10 cellular contexts compared by ENCODE assay signal in the genomic region with DNA sequence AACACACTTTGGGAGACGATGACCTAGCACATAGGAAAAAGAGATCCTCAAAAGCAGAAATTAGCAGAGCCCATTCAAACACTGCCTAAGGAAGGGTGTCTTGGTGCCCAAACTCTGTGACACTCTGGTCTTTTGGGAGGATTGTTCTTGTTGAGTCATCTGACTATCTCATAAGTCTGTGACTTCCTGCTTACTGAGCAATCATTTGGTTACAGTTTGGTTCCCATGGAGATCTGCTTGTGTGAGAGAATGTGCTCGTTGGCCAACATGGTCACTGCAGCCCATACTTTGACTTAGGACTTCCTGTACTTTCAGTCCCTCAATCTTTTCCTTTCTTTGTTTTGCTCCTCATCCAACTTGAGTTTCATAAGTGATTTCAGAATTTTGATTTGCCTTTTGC.
DNase-seq lines count a peak whose midpoint lies in the region; ATAC-seq, FAIRE-seq and TF ChIP-seq lines count a peak whose summit lies in the region.
"Had no signal": no experiment of that assay in that cellular context is flagged by ENCODE, and none has a peak within 500 bp of the region (broad histone marks: within the 10 kb centered on the region; RNA-seq: fewer than 3 reads in every experiment).

No MANE protein-coding gene starts in this region.

- intact Hi-C loops in upper lobe of right lung (cut with DNase I): no loop called here

- TF ChIP-seq CTCF in upper lobe of right lung (IDR thresholded peaks at IDR 0.05) (no peak), endodermal cell (conservative IDR thresholded peaks at IDR 0.05) (no peak)

- H3K4me1 Mint-ChIP-seq in activated naive CD8-positive, alpha-beta T cell treated with anti-CD3 and anti-CD28 coated beads, Interleukin-2, amount 50 U/mL, for 24 hours: peaks cover 7% of the 10 kb centered on the region
- H3K4me1 Mint-ChIP-seq in activated naive CD8-positive, alpha-beta T cell treated with anti-CD3 and anti-CD28 coated beads for 36 hours: no peaks in the 10 kb centered on the region
- H3K4me1 Mint-ChIP-seq in endodermal cell: no peaks in the 10 kb centered on the region
- H3K4me1 Mint-ChIP-seq: activated B cell treated with CpG ODN at 0.5 μM for 24 hours had no signal

- peak; percentile 40 for ATAC-seq in activated naive CD8-positive, alpha-beta T cell treated with anti-CD3 and anti-CD28 coated beads, Interleukin-2, amount 50 U/mL, for 24 hours
- peak; percentile 88 for ATAC-seq in upper lobe of right lung

- H3K4me1 ChIP-seq in upper lobe of right lung (no peaks in the 10 kb centered on the region), endodermal cell (ENCODE audit: control insufficient read depth, insufficient read depth, low read length) (no peaks in the 10 kb centered on the region)

- H3K9me3 ChIP-seq in upper lobe of right lung: no peaks in the 10 kb centered on the region
- H3K9me3 ChIP-seq in endodermal cell (ENCODE audit: control insufficient read depth, low read length): no peaks in the 10 kb centered on the region
- H3K9me3 ChIP-seq: BLaER1 treated with 17β-estradiol and CSF1 and Interleukin-3, amounts not matched to agents 10 nM and 100 nM had no signal

- no peaks in the 10 kb centered on the region for H3K36me3 ChIP-seq in upper lobe of right lung
- no peaks in the 10 kb centered on the region for H3K36me3 ChIP-seq in endodermal cell (ENCODE audit: control insufficient read depth, insufficient read depth, low read length)
- H3K36me3 ChIP-seq: BLaER1 treated with 17β-estradiol and CSF1 and Interleukin-3, amounts not matched to agents 10 nM and 100 nM had no signal

- peaks cover 4% of the 10 kb centered on the region for H3K27me3 Mint-ChIP-seq in activated naive CD8-positive, alpha-beta T cell treated with anti-CD3 and anti-CD28 coated beads, Interleukin-2, amount 50 U/mL, for 24 hours
- no peaks in the 10 kb centered on the region for H3K27me3 Mint-ChIP-seq in activated naive CD8-positive, alpha-beta T cell treated with anti-CD3 and anti-CD28 coated beads for 36 hours
- H3K27me3 Mint-ChIP-seq in endodermal cell (ENCODE audit: insufficient read depth): no peaks in the 10 kb centered on the region

- no peak overlapping the region for H3K27ac Mint-ChIP-seq in activated naive CD8-positive, alpha-beta T cell treated with anti-CD3 and anti-CD28 coated beads, Interleukin-2, amount 50 U/mL, for 24 hours
- H3K27ac Mint-ChIP-seq in activated naive CD8-positive, alpha-beta T cell treated with anti-CD3 and anti-CD28 coated beads for 36 hours: no peak overlapping the region
- no peak overlapping the region for H3K27ac Mint-ChIP-seq in endodermal cell
- H3K27ac Mint-ChIP-seq: activated B cell treated with CpG ODN at 0.5 μM for 24 hours had no signal

- H3K4me3 ChIP-seq in upper lobe of right lung (no peak overlapping the region), endodermal cell (ENCODE audit: low read length) (no peak overlapping the region)
- H3K4me3 ChIP-seq: BLaER1 treated with 17β-estradiol and CSF1 and Interleukin-3, amounts not matched to agents 10 nM and 100 nM had no signal

- H3K9me3 Mint-ChIP-seq in activated naive CD8-positive, alpha-beta T cell treated with anti-CD3 and anti-CD28 coated beads, Interleukin-2, amount 50 U/mL, for 24 hours: peaks cover 3% of the 10 kb centered on the region
- no peaks in the 10 kb centered on the region for H3K9me3 Mint-ChIP-seq in activated naive CD8-positive, alpha-beta T cell treated with anti-CD3 and anti-CD28 coated beads for 36 hours
- no peaks in the 10 kb centered on the region for H3K9me3 Mint-ChIP-seq in endodermal cell
- H3K9me3 Mint-ChIP-seq: activated B cell treated with CpG ODN at 0.5 μM for 24 hours had no signal

- 75 to 86% methylated on average over 2 of the region's 2 CpGs for WGBS in endodermal cell (ENCODE audit: insufficient coverage in 1 of 2, insufficient read length in 1 of 2), 2 experiments

- H3K27me3 ChIP-seq in upper lobe of right lung (no peaks in the 10 kb centered on the region), endodermal cell (ENCODE audit: control insufficient read depth, insufficient read depth, low read length, poor library complexity, severe bottlenecking) (no peaks in the 10 kb centered on the region)
- H3K27me3 ChIP-seq: BLaER1 treated with 17β-estradiol and CSF1 and Interleukin-3, amounts not matched to agents 10 nM and 100 nM had no signal

- H3K4me3 Mint-ChIP-seq in activated naive CD8-positive, alpha-beta T cell treated with anti-CD3 and anti-CD28 coated beads, Interleukin-2, amount 50 U/mL, for 24 hours: no peak overlapping the region
- no peak overlapping the region for H3K4me3 Mint-ChIP-seq in activated naive CD8-positive, alpha-beta T cell treated with anti-CD3 and anti-CD28 coated beads for 36 hours
- H3K4me3 Mint-ChIP-seq in endodermal cell: no peak overlapping the region
- H3K4me3 Mint-ChIP-seq: activated B cell treated with CpG ODN at 0.5 μM for 24 hours had no signal

- H3K9ac ChIP-seq in endodermal cell (ENCODE audit: extremely low read depth, low read length, poor library complexity, severe bottlenecking): no peak overlapping the region
- H3K9ac ChIP-seq: BLaER1 treated with 17β-estradiol and CSF1 and Interleukin-3, amounts not matched to agents 10 nM and 100 nM had no signal

- no peak overlapping the region for H3K27ac ChIP-seq in upper lobe of right lung
- H3K27ac ChIP-seq in endodermal cell (ENCODE audit: low read depth, low read length): no peak overlapping the region

- no peaks in the 10 kb centered on the region for H3K36me3 Mint-ChIP-seq in activated naive CD8-positive, alpha-beta T cell treated with anti-CD3 and anti-CD28 coated beads, Interleukin-2, amount 50 U/mL, for 24 hours (ENCODE audit: low read depth)
- no peaks in the 10 kb centered on the region for H3K36me3 Mint-ChIP-seq in activated naive CD8-positive, alpha-beta T cell treated with anti-CD3 and anti-CD28 coated beads for 36 hours
- no peaks in the 10 kb centered on the region for H3K36me3 Mint-ChIP-seq in endodermal cell (ENCODE audit: low read depth)

- no peak for FAIRE-seq in RCC 7860 (lab: Jason Lieb, UNC)

- no peak for DNase-seq in activated naive CD8-positive, alpha-beta T cell treated with anti-CD3 and anti-CD28 coated beads, Interleukin-2, amount 50 U/mL, for 24 hours
- no peak for DNase-seq in activated naive CD8-positive, alpha-beta T cell treated with anti-CD3 and anti-CD28 coated beads for 36 hours
- DNase-seq in RCC 7860 (ENCODE audit: low spot score) (peak; percentile 84), glomerular visceral epithelial cell (ENCODE audit: extremely low spot score) (peak; percentile 61), upper lobe of right lung (no peak), superior temporal gyrus (ENCODE audit: extremely low spot score) (no peak), endodermal cell (no peak)
- DNase-seq in stimulated activated CD4-positive, alpha-beta T cell treated with anti-CD3 and anti-CD28 coated beads, Interleukin-2, amount 100 ng/mL, for 24 hours: no peak
- DNase-seq: activated B cell treated with CpG ODN at 0.5 μM for 24 hours had no signal

Comparison
In these comparisons a context has a peak if more than half of its experiments do, and no peak if none do; other contexts are left out.
1. DNase-seq: peak in RCC 7860 (single experiment) and glomerular visceral epithelial cell (single experiment); none in activated naive CD8-positive, alpha-beta T cell treated with anti-CD3 and anti-CD28 coated beads, Interleukin-2, amount 50 U/mL, for 24 hours (single experiment), activated naive CD8-positive, alpha-beta T cell treated with anti-CD3 and anti-CD28 coated beads for 36 hours (single experiment), upper lobe of right lung (single experiment), superior temporal gyrus (single experiment), endodermal cell (single experiment) and stimulated activated CD4-positive, alpha-beta T cell treated with anti-CD3 and anti-CD28 coated beads, Interleukin-2, amount 100 ng/mL, for 24 hours (0 of 2).